Comparison of ENCODE assay signal across 1 cellular context in the genomic region with DNA sequence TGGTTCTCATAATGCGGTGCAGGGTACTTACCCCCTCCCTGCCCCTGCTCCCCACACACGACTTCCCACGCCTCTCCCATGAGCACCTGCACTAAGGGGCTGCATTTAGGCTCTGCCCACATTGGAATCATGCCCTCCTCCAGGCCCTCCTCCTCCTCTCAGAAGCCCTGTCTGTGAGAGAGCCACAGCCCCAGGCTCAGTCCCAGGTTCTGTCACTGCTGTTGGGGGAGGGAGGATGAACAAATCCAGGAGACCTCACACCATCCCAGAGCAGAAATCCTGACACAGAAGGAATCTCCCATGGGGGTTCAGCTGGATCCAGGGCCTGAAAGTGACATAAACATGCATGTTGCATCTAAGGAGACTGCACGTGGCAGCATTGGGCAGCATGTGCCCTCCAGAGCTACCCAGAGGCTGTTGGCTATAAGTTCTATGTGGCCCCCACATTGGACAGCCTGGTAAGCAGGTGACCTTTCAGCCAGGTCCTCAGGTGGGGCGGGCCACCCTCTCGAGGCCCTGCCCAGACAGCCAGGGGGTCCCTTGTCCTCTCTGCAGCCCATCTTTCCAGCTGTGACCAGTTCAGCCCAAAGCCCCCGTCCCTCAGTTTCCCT.
A peak's percentile ranks its signal among the peaks of the same experiment; 100 is the strongest.
TF ChIP-seq lines count a peak whose summit lies in the region.

No MANE protein-coding gene starts in this region.

TF ChIP-seq in HEK293, 187 proteins besides CTCF, POLR2A, EP300 and RAD21 (continued from another document):
- TF ChIP-seq, protein P1, sequence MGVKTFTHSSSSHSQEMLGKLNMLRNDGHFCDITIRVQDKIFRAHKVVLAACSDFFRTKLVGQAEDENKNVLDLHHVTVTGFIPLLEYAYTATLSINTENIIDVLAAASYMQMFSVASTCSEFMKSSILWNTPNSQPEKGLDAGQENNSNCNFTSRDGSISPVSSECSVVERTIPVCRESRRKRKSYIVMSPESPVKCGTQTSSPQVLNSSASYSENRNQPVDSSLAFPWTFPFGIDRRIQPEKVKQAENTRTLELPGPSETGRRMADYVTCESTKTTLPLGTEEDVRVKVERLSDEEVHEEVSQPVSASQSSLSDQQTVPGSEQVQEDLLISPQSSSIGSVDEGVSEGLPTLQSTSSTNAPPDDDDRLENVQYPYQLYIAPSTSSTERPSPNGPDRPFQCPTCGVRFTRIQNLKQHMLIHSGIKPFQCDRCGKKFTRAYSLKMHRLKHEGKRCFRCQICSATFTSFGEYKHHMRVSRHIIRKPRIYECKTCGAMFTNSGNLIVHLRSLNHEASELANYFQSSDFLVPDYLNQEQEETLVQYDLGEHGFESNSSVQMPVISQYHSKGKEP (tag by site-specific recombination; IDR thresholded peaks at IDR 0.05) = no peak
- TF ChIP-seq ZNF311 (tag by site-specific recombination; IDR thresholded peaks at IDR 0.05; ENCODE audit: borderline replicate concordance) (no peak), ZNF830 (tag by site-specific recombination; IDR thresholded peaks at IDR 0.05; ENCODE audit: low read depth) (no peak), ZNF121 (tag by site-specific recombination; IDR thresholded peaks at IDR 0.05) (no peak), SETDB1 (IDR thresholded peaks at IDR 0.05; ENCODE audit: insufficient read length, low read length) (no peak), PATZ1 (tag by site-specific recombination; IDR thresholded peaks at IDR 0.05) (peak; percentile 25; the same call in 1 of the 2 replicates), ELK4 (IDR thresholded peaks at IDR 0.05; ENCODE audit: borderline replicate concordance, low read depth, low read length) (no peak), EGR2 (tag by site-specific recombination; IDR thresholded peaks at IDR 0.05; ENCODE audit: low read depth) (peak; percentile 89), KLF8 (tag by site-specific recombination; IDR thresholded peaks at IDR 0.05) (no peak), ZFP41 (tag by site-specific recombination; IDR thresholded peaks at IDR 0.05; ENCODE audit: borderline replicate concordance) (no peak), REPIN1 (tag by site-specific recombination; IDR thresholded peaks at IDR 0.05; ENCODE audit: low read depth) (no peak), ZBTB21 (tag by site-specific recombination; IDR thresholded peaks at IDR 0.05) (no peak)
- TF ChIP-seq, protein P2, sequence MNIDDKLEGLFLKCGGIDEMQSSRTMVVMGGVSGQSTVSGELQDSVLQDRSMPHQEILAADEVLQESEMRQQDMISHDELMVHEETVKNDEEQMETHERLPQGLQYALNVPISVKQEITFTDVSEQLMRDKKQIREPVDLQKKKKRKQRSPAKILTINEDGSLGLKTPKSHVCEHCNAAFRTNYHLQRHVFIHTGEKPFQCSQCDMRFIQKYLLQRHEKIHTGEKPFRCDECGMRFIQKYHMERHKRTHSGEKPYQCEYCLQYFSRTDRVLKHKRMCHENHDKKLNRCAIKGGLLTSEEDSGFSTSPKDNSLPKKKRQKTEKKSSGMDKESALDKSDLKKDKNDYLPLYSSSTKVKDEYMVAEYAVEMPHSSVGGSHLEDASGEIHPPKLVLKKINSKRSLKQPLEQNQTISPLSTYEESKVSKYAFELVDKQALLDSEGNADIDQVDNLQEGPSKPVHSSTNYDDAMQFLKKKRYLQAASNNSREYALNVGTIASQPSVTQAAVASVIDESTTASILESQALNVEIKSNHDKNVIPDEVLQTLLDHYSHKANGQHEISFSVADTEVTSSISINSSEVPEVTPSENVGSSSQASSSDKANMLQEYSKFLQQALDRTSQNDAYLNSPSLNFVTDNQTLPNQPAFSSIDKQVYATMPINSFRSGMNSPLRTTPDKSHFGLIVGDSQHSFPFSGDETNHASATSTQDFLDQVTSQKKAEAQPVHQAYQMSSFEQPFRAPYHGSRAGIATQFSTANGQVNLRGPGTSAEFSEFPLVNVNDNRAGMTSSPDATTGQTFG (tag by site-specific recombination; IDR thresholded peaks at IDR 0.05; ENCODE audit: borderline replicate concordance) = no peak
TF ChIP-seq in HEK293: peak in this region for 4.
